ENCODE assay signal across 8 cellular contexts in genomic region chr19:53980553-53981407, GRCh38. TPM values are rescaled to one million over a fixed set of nuclear protein-coding genes. Genes with fewer than 3 reads are reported as not detected.
DNase-seq lines count a peak whose midpoint lies in the region; ATAC-seq and TF ChIP-seq lines count a peak whose summit lies in the region.

No MANE protein-coding gene starts in this region.

- CTCF ChIA-PET in HEK293T (lab: Yijun Ruan, JAX) = interaction anchor here (0.6 to 1.2 kb wide), 4 partner anchors 25 to 188 kb away, joined by 3 to 8 read pairs (median 3); no protein-coding TSS in a partner anchor

- no peaks in the 10 kb centered on the region for H3K36me3 ChIP-seq in adipocyte (ENCODE audit: control insufficient read depth, insufficient read depth, low read length, severe bottlenecking)

- H3K4me1 ChIP-seq in adipocyte (ENCODE audit: control insufficient read depth, insufficient read depth, low read length) = no peaks in the 10 kb centered on the region

- no peak overlapping the region for H3K9ac ChIP-seq in adipocyte (ENCODE audit: low read length)

- POLR2A ChIA-PET in HEK293T (lab: Yijun Ruan, JAX) = interaction anchor here (0.6 to 2.0 kb wide), 29 partner anchors 9 to 171 kb away, joined by 3 to 21 read pairs (median 4); partner anchors contain the start of genes CACNG6, MYADM, PRPF31 and TFPT

- ATAC-seq in GM21737 (IDR thresholded peaks at IDR 0.05; ENCODE audit: unreplicated experiment) (no peak), GM19351 (IDR thresholded peaks at IDR 0.05; ENCODE audit: unreplicated experiment) (no peak), HG02588 (IDR thresholded peaks at IDR 0.05; ENCODE audit: unreplicated experiment) (no peak)

- DNase-seq in A172 (ENCODE audit: low spot score) = peak; percentile 98
- peak; percentile 67 for DNase-seq in HEK293T (ENCODE audit: extremely low spot score)
- peak; percentile 3 for DNase-seq in adipocyte (ENCODE audit: low read depth)
- peak; percentile 30 for DNase-seq in kidney tubule cell (ENCODE audit: low spot score)
- DNase-seq in MV-4-11 (lab: John Stamatoyannopoulos, UW) = no peak

- H3K4me3 ChIP-seq in adipocyte (ENCODE audit: low read length) = no peak overlapping the region

- no peaks in the 10 kb centered on the region for H3K9me3 ChIP-seq in adipocyte (ENCODE audit: control insufficient read depth, low read length)

- peaks cover 49% of the 10 kb centered on the region for H3K27me3 ChIP-seq in adipocyte (replicated peaks; ENCODE audit: control insufficient read depth, insufficient read depth, low read length)

TF ChIP-seq in HEK293T, 16 proteins besides CTCF, POLR2A, EP300 and RAD21:
- TF ChIP-seq ARNT (IDR thresholded peaks at IDR 0.05) = no peak
- TF ChIP-seq CTBP1 (IDR thresholded peaks at IDR 0.05; ENCODE audit: borderline replicate concordance) = no peak
- no peak for TF ChIP-seq BHLHE40 (IDR thresholded peaks at IDR 0.05; ENCODE audit: borderline replicate concordance)
- TF ChIP-seq ZNF384 (IDR thresholded peaks at IDR 0.05) = no peak
- TF ChIP-seq TARDBP (IDR thresholded peaks at IDR 0.05) = no peak
- no peak for TF ChIP-seq SUZ12 (IDR thresholded peaks at IDR 0.05)
- no peak for TF ChIP-seq PKNOX1 (IDR thresholded peaks at IDR 0.05)
- TF ChIP-seq SP1 (IDR thresholded peaks at IDR 0.05) = no peak
- no peak for TF ChIP-seq HDGF (IDR thresholded peaks at IDR 0.05; ENCODE audit: borderline replicate concordance)

RNA-seq across cellular contexts. Expression of gene CACNG6, which starts 10.7 kb away (rescaled TPM):
- 6.3 and 7.5 TPM in 2 replicates for total RNA-seq in A172 (2014; rRNA removed; shearing (Covaris generic))

RNA-seq across cellular contexts. Expression of gene CACNG8, which starts 18.0 kb away (rescaled TPM):
- 0.43 and 0.72 TPM in 2 replicates for total RNA-seq in A172 (2014; rRNA removed; shearing (Covaris generic))
